15 cellular contexts compared by ENCODE assay signal in the genomic region with DNA sequence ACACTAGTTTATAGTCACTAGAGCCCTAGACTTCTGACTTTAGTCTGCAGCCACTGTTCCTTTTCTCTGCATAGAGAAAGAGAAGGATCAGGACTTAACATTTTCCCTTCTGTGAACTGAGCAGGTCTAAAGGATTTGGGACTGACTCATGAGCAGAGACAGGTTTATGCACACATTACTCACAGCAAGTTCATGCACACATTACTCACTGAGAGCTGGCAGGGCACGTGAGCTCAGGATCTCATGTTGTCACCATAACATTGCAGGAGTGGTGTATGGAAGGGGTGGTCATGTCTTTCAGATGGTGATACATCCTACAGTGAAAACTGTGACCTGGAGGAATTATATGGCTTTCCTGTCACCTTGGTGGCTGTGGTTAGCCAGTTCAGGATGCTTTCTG. TPM values are rescaled to one million over a fixed set of nuclear protein-coding genes. Genes with fewer than 3 reads are reported as not detected.
DNase-seq lines count a peak whose midpoint lies in the region; ATAC-seq and TF ChIP-seq lines count a peak whose summit lies in the region.
"Had no signal": no experiment of that assay in that cellular context is flagged by ENCODE, and none has a peak within 500 bp of the region (broad histone marks: within the 10 kb centered on the region; RNA-seq: fewer than 3 reads in every experiment).

No MANE protein-coding gene starts in this region.

- DNase-seq in AG04449 (ENCODE audit: low read depth, low spot score) (peak; percentile 77), HS-5 (ENCODE audit: low read depth) (peak; percentile 75), brain microvascular endothelial cell (peak; percentile 79), islet precursor cell (peak; percentile 43), posterior cingulate gyrus (no peak)
- DNase-seq in activated CD4-positive, alpha-beta memory T cell treated with anti-CD3 and anti-CD28 coated beads, Interleukin-2, amount 10 ng/mL, durations not matched to agents 7 days and 5 days = no peak
- DNase-seq: activated T-cell treated with anti-CD3 and anti-CD28 coated beads, Interleukin-2, amount 50 U/mL, for 48 hours; midbrain; NCI-H2107; Right ventricle myocardium superior had no signal

- ATAC-seq in HG02870 (IDR thresholded peaks at IDR 0.05; ENCODE audit: unreplicated experiment) = no peak
- no peak for ATAC-seq in HG03342 (IDR thresholded peaks at IDR 0.05; ENCODE audit: unreplicated experiment)

- in situ Hi-C loops in brain microvascular endothelial cell (cut with HindIII; ENCODE audit: low pct_ligation_motif_present, low sequenced_read_pairs) = no loop called here

- no peak overlapping the region for H3K27ac ChIP-seq in brain microvascular endothelial cell

- POLR2A ChIA-PET in AG04449 (lab: Yijun Ruan, JAX) = interaction anchor here (0.6 kb wide), 1 partner anchor 27 kb away, joined by 3 read pairs; no protein-coding TSS in a partner anchor
- POLR2A ChIA-PET in activated CD4-positive, alpha-beta memory T cell treated with anti-CD3 and anti-CD28 coated beads, Interleukin-2, amount 10 ng/mL, durations not matched to agents 7 days and 5 days (lab: Charles Lee) = interaction anchor here (1.5 kb wide), 1 partner anchor 10 kb away, joined by 4 read pairs; no protein-coding TSS in a partner anchor

- intact Hi-C loops in posterior cingulate gyrus (cut with DNase I) = no loop called here

- CTCF ChIA-PET in AG04449 (lab: Yijun Ruan, JAX) = interaction anchor here (0.8 to 1.9 kb wide), 3 partner anchors 32 to 424 kb away, joined by 3 to 5 read pairs (median 4); no protein-coding TSS in a partner anchor
- CTCF ChIA-PET in activated CD4-positive, alpha-beta memory T cell treated with anti-CD3 and anti-CD28 coated beads, Interleukin-2, amount 10 ng/mL, durations not matched to agents 7 days and 5 days (lab: Charles Lee) = no interaction called here

- H3K4me3 ChIP-seq in AG04449 (ENCODE audit: low read depth, low read length) (no peak overlapping the region), brain microvascular endothelial cell (ENCODE audit: low read depth, low read length) (no peak overlapping the region)

- no peaks in the 10 kb centered on the region for H3K9me3 Mint-ChIP-seq in activated CD4-positive, alpha-beta memory T cell treated with anti-CD3 and anti-CD28 coated beads, Interleukin-2, amount 10 ng/mL, durations not matched to agents 7 days and 5 days
- H3K9me3 Mint-ChIP-seq: CD14-positive monocyte; central memory CD8-positive, alpha-beta T cell; type B pancreatic cell had no signal

- no peak overlapping the region for H3K27ac Mint-ChIP-seq in activated CD4-positive, alpha-beta memory T cell treated with anti-CD3 and anti-CD28 coated beads, Interleukin-2, amount 10 ng/mL, durations not matched to agents 7 days and 5 days
- H3K27ac Mint-ChIP-seq: CD14-positive monocyte, type B pancreatic cell had no signal

- peaks cover 3% of the 10 kb centered on the region for H3K4me1 Mint-ChIP-seq in activated CD4-positive, alpha-beta memory T cell treated with anti-CD3 and anti-CD28 coated beads, Interleukin-2, amount 10 ng/mL, durations not matched to agents 7 days and 5 days
- H3K4me1 Mint-ChIP-seq: CD14-positive monocyte; central memory CD8-positive, alpha-beta T cell had no signal

- peaks cover 43% of the 10 kb centered on the region for H3K36me3 ChIP-seq in brain microvascular endothelial cell (replicated peaks)

- H3K4me3 Mint-ChIP-seq in activated CD4-positive, alpha-beta memory T cell treated with anti-CD3 and anti-CD28 coated beads, Interleukin-2, amount 10 ng/mL, durations not matched to agents 7 days and 5 days = no peak overlapping the region
- H3K4me3 Mint-ChIP-seq: CD14-positive monocyte; central memory CD8-positive, alpha-beta T cell; type B pancreatic cell had no signal

- peaks cover 20% of the 10 kb centered on the region for H3K36me3 Mint-ChIP-seq in activated CD4-positive, alpha-beta memory T cell treated with anti-CD3 and anti-CD28 coated beads, Interleukin-2, amount 10 ng/mL, durations not matched to agents 7 days and 5 days (ENCODE audit: low read depth)

- H3K27me3 Mint-ChIP-seq in activated CD4-positive, alpha-beta memory T cell treated with anti-CD3 and anti-CD28 coated beads, Interleukin-2, amount 10 ng/mL, durations not matched to agents 7 days and 5 days = no peaks in the 10 kb centered on the region
- H3K27me3 Mint-ChIP-seq: central memory CD8-positive, alpha-beta T cell; type B pancreatic cell had no signal

- no peaks in the 10 kb centered on the region for H3K27me3 ChIP-seq in brain microvascular endothelial cell (replicated peaks)

- TF ChIP-seq CTCF in AG04449 (IDR thresholded peaks at IDR 0.05; ENCODE audit: insufficient read depth, low read length, missing control alignments) (no peak), brain microvascular endothelial cell (IDR thresholded peaks at IDR 0.05; ENCODE audit: low read depth, low read length, missing control alignments) (no peak)

RNA-seq across cellular contexts. Expression of a gene that starts 56.4 kb away (rescaled TPM):
- 10 to 100 TPM; 41.4 to 45.6 TPM for total RNA-seq in activated CD4-positive, alpha-beta memory T cell treated with anti-CD3 and anti-CD28 coated beads, Interleukin-2, amount 10 ng/mL, durations not matched to agents 7 days and 5 days

Comparison
In these comparisons a context has a peak if more than half of its experiments do, and no peak if none do; other contexts are left out.
1. DNase-seq: peak in AG04449 (single experiment), HS-5 (single experiment), brain microvascular endothelial cell (single experiment) and islet precursor cell (single experiment); none in posterior cingulate gyrus (0 of 10) and activated CD4-positive, alpha-beta memory T cell treated with anti-CD3 and anti-CD28 coated beads, Interleukin-2, amount 10 ng/mL, durations not matched to agents 7 days and 5 days (single experiment).